26 cellular contexts compared by ENCODE assay signal in genomic region chr5:179113143-179113530, GRCh38.
"Had no signal": no experiment of that assay in that cellular context is flagged by ENCODE, and none has a peak within 500 bp of the region (broad histone marks: within the 10 kb centered on the region; RNA-seq: fewer than 3 reads in every experiment).

No MANE protein-coding gene starts in this region.

- H3K4me3 Mint-ChIP-seq: activated B cell treated with CpG ODN at 0.5 μM for 24 hours; activated CD4-positive, alpha-beta memory T cell treated with anti-CD3 and anti-CD28 coated beads, Interleukin-2, amount 10 ng/mL, durations not matched to agents 7 days and 5 days; activated naive CD8-positive, alpha-beta T cell treated with anti-CD3 and anti-CD28 coated beads, Interleukin-2, amount 50 U/mL, for 24 hours; IgD-negative memory B cell; T-helper 17 cell had no signal

- H3K4me1 Mint-ChIP-seq: activated B cell treated with CpG ODN at 0.5 μM for 24 hours; activated CD4-positive, alpha-beta memory T cell treated with anti-CD3 and anti-CD28 coated beads, Interleukin-2, amount 10 ng/mL, durations not matched to agents 7 days and 5 days; activated naive CD8-positive, alpha-beta T cell treated with anti-CD3 and anti-CD28 coated beads, Interleukin-2, amount 50 U/mL, for 24 hours; IgD-negative memory B cell; T-helper 17 cell had no signal

- H3K27ac ChIP-seq: ascending aorta, body of pancreas, Peyer's patch, RWPE1 had no signal

- ATAC-seq: activated naive CD4-positive, alpha-beta T cell treated with anti-CD3 and anti-CD28 coated beads, Interleukin-2, amount 50 U/mL, for 72 hours; activated naive CD8-positive, alpha-beta T cell treated with anti-CD3 and anti-CD28 coated beads, Interleukin-2, amount 50 U/mL, for 24 hours; body of pancreas; T-helper 17 cell had no signal

- H3K27me3 Mint-ChIP-seq: activated B cell treated with CpG ODN at 0.5 μM for 24 hours; activated CD4-positive, alpha-beta memory T cell treated with anti-CD3 and anti-CD28 coated beads, Interleukin-2, amount 10 ng/mL, durations not matched to agents 7 days and 5 days; activated naive CD8-positive, alpha-beta T cell treated with anti-CD3 and anti-CD28 coated beads, Interleukin-2, amount 50 U/mL, for 24 hours; IgD-negative memory B cell; T-helper 17 cell had no signal

- DNase-seq: activated B cell treated with CpG ODN at 0.5 μM for 24 hours; activated CD4-positive, alpha-beta memory T cell treated with anti-CD3 and anti-CD28 coated beads, Interleukin-2, amount 10 ng/mL, durations not matched to agents 7 days and 5 days; activated CD4-positive, alpha-beta T cell treated with anti-CD3 and anti-CD28 coated beads for 1 hour; activated CD4-positive, alpha-beta T cell treated with anti-CD3 and anti-CD28 coated beads, Interleukin-2, amount 50 U/mL, for 1 hour; activated CD8-positive, alpha-beta memory T cell treated with anti-CD3 and anti-CD28 coated beads, Interleukin-2, amount 50 U/mL, for 48 hours; activated naive CD8-positive, alpha-beta T cell treated with anti-CD3 and anti-CD28 coated beads, Interleukin-2, amount 50 U/mL, for 24 hours; activated T-cell treated with anti-CD3 and anti-CD28 coated beads, Interleukin-2, amount 50 U/mL, for 1 hour; amniotic stem cell; body of pancreas; KG1; NCI-H1048; NCI-H146; NCI-H187 treated with DMSO at 0.1 percent for 48 hours; NCI-H2171; NCI-H226; NCI-H526; NK-92 treated with Interleukin-12 subunit alpha and Interleukin-12 subunit beta, amount 100 ng/mL, for 24 hours; OCI-M1; SHP77 treated with DMSO at 0.1 percent for 48 hours; T-helper 17 cell; T-helper 9 cell had no signal

- H3K4me3 ChIP-seq: ascending aorta, body of pancreas, Peyer's patch had no signal

- H3K27me3 ChIP-seq: ascending aorta, body of pancreas, Peyer's patch had no signal

- H3K27ac Mint-ChIP-seq: activated B cell treated with CpG ODN at 0.5 μM for 24 hours; activated CD4-positive, alpha-beta memory T cell treated with anti-CD3 and anti-CD28 coated beads, Interleukin-2, amount 10 ng/mL, durations not matched to agents 7 days and 5 days; activated naive CD8-positive, alpha-beta T cell treated with anti-CD3 and anti-CD28 coated beads, Interleukin-2, amount 50 U/mL, for 24 hours; IgD-negative memory B cell; T-helper 17 cell had no signal

- H3K36me3 ChIP-seq: Peyer's patch had no signal

- H3K4me1 ChIP-seq: ascending aorta, body of pancreas, Peyer's patch had no signal
